In the genomic region with DNA sequence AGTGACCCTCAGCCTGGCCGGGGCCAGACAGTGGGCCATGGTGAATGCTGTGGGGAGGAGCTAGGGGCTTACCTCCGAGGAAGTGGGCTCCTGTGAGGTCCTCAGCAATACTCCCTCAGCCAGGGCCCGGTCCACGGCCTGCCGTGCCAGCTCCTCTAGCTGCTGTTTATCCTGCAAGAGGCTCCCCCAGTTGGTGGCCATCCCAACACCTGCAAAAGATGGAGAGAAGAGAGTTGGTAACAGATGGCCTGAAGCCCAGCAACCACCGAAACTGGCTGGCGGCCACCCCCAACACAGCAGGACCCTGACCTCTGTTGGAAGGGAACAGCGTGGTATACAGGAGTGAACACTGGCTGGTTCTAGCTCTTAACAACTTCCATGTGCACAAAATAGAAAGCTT, we compare ENCODE assay signal across 19 cellular contexts. TPM values are rescaled to one million over a fixed set of nuclear protein-coding genes. Genes with fewer than 3 reads are reported as not detected.
DNase-seq lines count a peak whose midpoint lies in the region; ATAC-seq and TF ChIP-seq lines count a peak whose summit lies in the region.
"Had no signal": no experiment of that assay in that cellular context is flagged by ENCODE, and none has a peak within 500 bp of the region (broad histone marks: within the 10 kb centered on the region; RNA-seq: fewer than 3 reads in every experiment).

No MANE protein-coding gene starts in this region.

- peak overlapping the region; percentile 41; the same call in 1 of the 2 replicates for H3K27ac Mint-ChIP-seq in WTC11
- H3K27ac Mint-ChIP-seq in effector memory CD8-positive, alpha-beta T cell: no peak overlapping the region
- H3K27ac Mint-ChIP-seq: activated CD4-positive, alpha-beta memory T cell treated with anti-CD3 and anti-CD28 coated beads for 36 hours; activated naive CD8-positive, alpha-beta T cell; CD4-positive, CD25-positive, alpha-beta regulatory T cell; stimulated activated naive CD8-positive, alpha-beta T cell treated with anti-CD3 and anti-CD28 coated beads, Interleukin-15, Interleukin-2, amounts not matched to agents 100 ng/mL and 50 ng/mL, for 24 hours had no signal

- H3K9me3 Mint-ChIP-seq in WTC11: no peaks in the 10 kb centered on the region
- H3K9me3 Mint-ChIP-seq in effector memory CD8-positive, alpha-beta T cell: no peaks in the 10 kb centered on the region
- H3K9me3 Mint-ChIP-seq: activated CD4-positive, alpha-beta memory T cell treated with anti-CD3 and anti-CD28 coated beads for 36 hours; CD4-positive, CD25-positive, alpha-beta regulatory T cell; stimulated activated naive CD8-positive, alpha-beta T cell treated with anti-CD3 and anti-CD28 coated beads, Interleukin-15, Interleukin-2, amounts not matched to agents 100 ng/mL and 50 ng/mL, for 24 hours had no signal

- H3K4me1 Mint-ChIP-seq in WTC11: peaks cover 39% of the 10 kb centered on the region
- peaks cover 19 to 20% of the 10 kb centered on the region in 2 donors for H3K4me1 Mint-ChIP-seq in effector memory CD8-positive, alpha-beta T cell (ENCODE audit: low read depth in 2 of 2)

- peak overlapping the region; percentile 30 for H3K27ac ChIP-seq in right cardiac atrium (ENCODE audit: low read length)
- H3K27ac ChIP-seq in uterus: no peak overlapping the region
- H3K27ac ChIP-seq: vagina had no signal

- intact Hi-C loops in right cardiac atrium (cut with DNase I) (no loop called here), uterus (cut with DNase I; ENCODE audit: low total_unique reads) (no loop called here)

- DNase-seq in DMS 273 (lab: John Stamatoyannopoulos, UW; ENCODE audit: unreplicated experiment): peak; percentile 89
- peak; percentile 64 to 81 for DNase-seq in NCI-H2081 (lab: John Stamatoyannopoulos, UW)
- DNase-seq in WTC11 (ENCODE audit: low spot score): peak; percentile 22
- peak in 2 of 3 donors; percentile 59 to 71 for DNase-seq in right cardiac atrium
- DNase-seq in uterus: no peak
- DNase-seq in NK-92 (lab: John Stamatoyannopoulos, UW; ENCODE audit: unreplicated experiment): no peak
- no peak for DNase-seq in effector memory CD8-positive, alpha-beta T cell
- DNase-seq: activated CD4-positive, alpha-beta memory T cell treated with anti-CD3 and anti-CD28 coated beads for 36 hours; activated T-cell treated with anti-CD3 and anti-CD28 coated beads, Interleukin-2, amount 50 U/mL, for 1 hour; CD4-positive, CD25-positive, alpha-beta regulatory T cell; DMS79 treated with DMSO at 0.1 percent for 48 hours; NCI-H1436 had no signal

- H3K27me3 Mint-ChIP-seq in WTC11 (ENCODE audit: low read depth): peaks cover 8% of the 10 kb centered on the region; the same call in 1 of the 2 replicates
- H3K27me3 Mint-ChIP-seq in effector memory CD8-positive, alpha-beta T cell: no peaks in the 10 kb centered on the region
- H3K27me3 Mint-ChIP-seq: activated CD4-positive, alpha-beta memory T cell treated with anti-CD3 and anti-CD28 coated beads for 36 hours; activated naive CD8-positive, alpha-beta T cell; CD4-positive, CD25-positive, alpha-beta regulatory T cell; stimulated activated naive CD8-positive, alpha-beta T cell treated with anti-CD3 and anti-CD28 coated beads, Interleukin-15, Interleukin-2, amounts not matched to agents 100 ng/mL and 50 ng/mL, for 24 hours had no signal

- ATAC-seq in WTC11 (no peak), right cardiac atrium (no peak), GM21381 (IDR thresholded peaks at IDR 0.05; ENCODE audit: unreplicated experiment) (no peak)
- ATAC-seq in effector memory CD8-positive, alpha-beta T cell (replicated peaks): no peak
- ATAC-seq: HCT116 had no signal

- no peak overlapping the region for H3K4me3 Mint-ChIP-seq in WTC11
- H3K4me3 Mint-ChIP-seq in effector memory CD8-positive, alpha-beta T cell: no peak overlapping the region
- H3K4me3 Mint-ChIP-seq: activated CD4-positive, alpha-beta memory T cell treated with anti-CD3 and anti-CD28 coated beads for 36 hours; activated naive CD8-positive, alpha-beta T cell; CD4-positive, CD25-positive, alpha-beta regulatory T cell; stimulated activated naive CD8-positive, alpha-beta T cell treated with anti-CD3 and anti-CD28 coated beads, Interleukin-15, Interleukin-2, amounts not matched to agents 100 ng/mL and 50 ng/mL, for 24 hours had no signal

- no peaks in the 10 kb centered on the region for H3K4me1 ChIP-seq in right cardiac atrium (ENCODE audit: control insufficient read depth, insufficient read depth, low read length)
- H3K4me1 ChIP-seq in uterus: no peaks in the 10 kb centered on the region

- H3K9me3 ChIP-seq in right cardiac atrium (ENCODE audit: control insufficient read depth, low read length) (no peaks in the 10 kb centered on the region), uterus (no peaks in the 10 kb centered on the region)
- H3K9me3 ChIP-seq: vagina had no signal

- CTCF ChIA-PET in WTC11 (lab: Charles Lee): interaction anchor here (0.6 to 1.8 kb wide), 7 partner anchors 23 to 182 kb away, joined by 3 to 8 read pairs (median 3); a partner anchor contains a TSS

- no peak for TF ChIP-seq CTCF in WTC11 (IDR thresholded peaks at IDR 0.05)
- TF ChIP-seq CTCF in uterus (IDR thresholded peaks at IDR 0.05): no peak

- no peak for TF ChIP-seq POLR2A in uterus (IDR thresholded peaks at IDR 0.05)

- POLR2A ChIA-PET in WTC11 (lab: Charles Lee): no interaction called here

- no peaks in the 10 kb centered on the region for H3K36me3 ChIP-seq in uterus
- H3K36me3 ChIP-seq: vagina had no signal

- 65% methylated on average over 8 of the region's 8 CpGs for WGBS in right cardiac atrium

- H3K4me3 ChIP-seq in right cardiac atrium (ENCODE audit: low read length) (no peak overlapping the region), uterus (no peak overlapping the region)
- H3K4me3 ChIP-seq: vagina had no signal

- H3K36me3 Mint-ChIP-seq in WTC11: peaks cover 5% of the 10 kb centered on the region; the same call in 1 of the 2 replicates
- H3K36me3 Mint-ChIP-seq in effector memory CD8-positive, alpha-beta T cell (ENCODE audit: insufficient read depth): peaks cover 11% of the 10 kb centered on the region
- H3K36me3 Mint-ChIP-seq: activated naive CD8-positive, alpha-beta T cell had no signal

- H3K27me3 ChIP-seq in right cardiac atrium (ENCODE audit: control insufficient read depth, insufficient read depth): no peaks in the 10 kb centered on the region
- H3K27me3 ChIP-seq in uterus: no peaks in the 10 kb centered on the region
- H3K27me3 ChIP-seq: vagina had no signal

TF ChIP-seq in WTC11, 78 proteins besides CTCF, POLR2A, EP300 and RAD21:
- TF ChIP-seq, protein P1, sequence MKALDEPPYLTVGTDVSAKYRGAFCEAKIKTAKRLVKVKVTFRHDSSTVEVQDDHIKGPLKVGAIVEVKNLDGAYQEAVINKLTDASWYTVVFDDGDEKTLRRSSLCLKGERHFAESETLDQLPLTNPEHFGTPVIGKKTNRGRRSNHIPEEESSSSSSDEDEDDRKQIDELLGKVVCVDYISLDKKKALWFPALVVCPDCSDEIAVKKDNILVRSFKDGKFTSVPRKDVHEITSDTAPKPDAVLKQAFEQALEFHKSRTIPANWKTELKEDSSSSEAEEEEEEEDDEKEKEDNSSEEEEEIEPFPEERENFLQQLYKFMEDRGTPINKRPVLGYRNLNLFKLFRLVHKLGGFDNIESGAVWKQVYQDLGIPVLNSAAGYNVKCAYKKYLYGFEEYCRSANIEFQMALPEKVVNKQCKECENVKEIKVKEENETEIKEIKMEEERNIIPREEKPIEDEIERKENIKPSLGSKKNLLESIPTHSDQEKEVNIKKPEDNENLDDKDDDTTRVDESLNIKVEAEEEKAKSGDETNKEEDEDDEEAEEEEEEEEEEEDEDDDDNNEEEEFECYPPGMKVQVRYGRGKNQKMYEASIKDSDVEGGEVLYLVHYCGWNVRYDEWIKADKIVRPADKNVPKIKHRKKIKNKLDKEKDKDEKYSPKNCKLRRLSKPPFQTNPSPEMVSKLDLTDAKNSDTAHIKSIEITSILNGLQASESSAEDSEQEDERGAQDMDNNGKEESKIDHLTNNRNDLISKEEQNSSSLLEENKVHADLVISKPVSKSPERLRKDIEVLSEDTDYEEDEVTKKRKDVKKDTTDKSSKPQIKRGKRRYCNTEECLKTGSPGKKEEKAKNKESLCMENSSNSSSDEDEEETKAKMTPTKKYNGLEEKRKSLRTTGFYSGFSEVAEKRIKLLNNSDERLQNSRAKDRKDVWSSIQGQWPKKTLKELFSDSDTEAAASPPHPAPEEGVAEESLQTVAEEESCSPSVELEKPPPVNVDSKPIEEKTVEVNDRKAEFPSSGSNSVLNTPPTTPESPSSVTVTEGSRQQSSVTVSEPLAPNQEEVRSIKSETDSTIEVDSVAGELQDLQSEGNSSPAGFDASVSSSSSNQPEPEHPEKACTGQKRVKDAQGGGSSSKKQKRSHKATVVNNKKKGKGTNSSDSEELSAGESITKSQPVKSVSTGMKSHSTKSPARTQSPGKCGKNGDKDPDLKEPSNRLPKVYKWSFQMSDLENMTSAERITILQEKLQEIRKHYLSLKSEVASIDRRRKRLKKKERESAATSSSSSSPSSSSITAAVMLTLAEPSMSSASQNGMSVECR (CRISPR knock-in tag; IDR thresholded peaks at IDR 0.05; ENCODE audit: borderline replicate concordance): no peak
- TF ChIP-seq RELA (CRISPR knock-in tag; IDR thresholded peaks at IDR 0.05; ENCODE audit: borderline replicate concordance) (no peak), CREB1 (CRISPR knock-in tag; IDR thresholded peaks at IDR 0.05) (no peak), NR2C2 (CRISPR knock-in tag; IDR thresholded peaks at IDR 0.05) (no peak), FOXK1 (CRISPR knock-in tag; IDR thresholded peaks at IDR 0.05) (no peak)
TF ChIP-seq in WTC11: peak in this region for 0.

RNA-seq across cellular contexts. Expression of a gene that starts 4.0 kb away (rescaled TPM):
- 40.7 to 47.3 TPM (median 46.7 TPM) in 3 replicates for total RNA-seq in WTC11 (2021)
- total RNA-seq in right cardiac atrium: 10 to 100 TPM; 23.6 to 32.6 (median 26.3) TPM
- 37.7 TPM for polyA plus RNA-seq in right cardiac atrium
- total RNA-seq in uterus: 10 to 100 TPM in 3 of 4 donors, 1 to 10 TPM in 1; 3.8 to 47.2 (median 16.5) TPM

RNA-seq across cellular contexts. Expression of a gene that starts 4.0 kb away (rescaled TPM):
- total RNA-seq in WTC11 (2021): 0.66 to 1.0 TPM (median 0.98 TPM) in 3 replicates
- total RNA-seq in right cardiac atrium: 100 to 1,000 TPM in 2 of 4 donors, 10 to 100 TPM in 2; 43.3 to 134 (median 99.2) TPM
- polyA plus RNA-seq in right cardiac atrium: 125 TPM
- 1 to 10 TPM in 1 of 4 donors, under 1 TPM in 2, not detected in 1; 0.41 to 3.0 (median 0.51) TPM for total RNA-seq in uterus
- total RNA-seq: RPMI7951 had no signal
- polyA plus RNA-seq: neural cell had no signal

Comparison
In these comparisons a context has a peak if more than half of its experiments do, and no peak if none do; other contexts are left out.
1. DNase-seq: peak in DMS 273 (single experiment), NCI-H2081 (2 of 2), WTC11 (single experiment) and right cardiac atrium (2 of 3); none in uterus (0 of 2), NK-92 (single experiment) and effector memory CD8-positive, alpha-beta T cell (0 of 3).
2. RNA of a gene that starts 4.0 kb away (total RNA-seq): 43.3 to 134 TPM in right cardiac atrium; 0.66 to 1.0 TPM in WTC11 and 0.41 to 3.0 TPM in uterus; every median in the first group is over 10 times any median in the second.